ENCODE assay signal across 8 cellular contexts in genomic region chr19:20039203-20039723, GRCh38. TPM values are rescaled to one million over a fixed set of nuclear protein-coding genes. Genes with fewer than 3 reads are reported as not detected.
DNase-seq lines count a peak whose midpoint lies in the region; ATAC-seq and TF ChIP-seq lines count a peak whose summit lies in the region.

ZNF682 (minus strand) TSS chr19:20039505; CDS start chr19:20039345, 160 bp downstream.

- no peaks in the 10 kb centered on the region for H3K9me3 ChIP-seq in CD8-positive, alpha-beta T cell (ENCODE audit: low read length)

- peak within 1 kb of the TSS; percentile 98 for H3K4me3 Mint-ChIP-seq in CD8-positive, alpha-beta T cell
- peak within 1 kb of the TSS; percentile 99 for H3K4me3 Mint-ChIP-seq in neural crest cell
- H3K4me3 Mint-ChIP-seq in stimulated activated naive CD8-positive, alpha-beta T cell treated with anti-CD3 and anti-CD28 coated beads, Interleukin-15, amount 100 ng/mL, for 72 hours: peak within 1 kb of the TSS; percentile 96 to 98

- intact Hi-C loops in CD8-positive, alpha-beta T cell (cut with DNase I, micrococcal nuclease): loop anchor here (1.0 to 10.0 kb wide), 13 partner anchors 13 to 1466 kb away; partner anchors contain the start of genes ZNF486 (in 2 of the 2), ZNF90 (in 2 of the 2), ZNF429 (in 1 of the 2) and ZNF430 (in 1 of the 2)

- peaks cover 2% of the 10 kb centered on the region for H3K27me3 Mint-ChIP-seq in CD8-positive, alpha-beta T cell (ENCODE audit: low read depth)
- peaks cover 7% of the 10 kb centered on the region for H3K27me3 Mint-ChIP-seq in neural crest cell (ENCODE audit: low read depth)
- no peaks in the 10 kb centered on the region for H3K27me3 Mint-ChIP-seq in stimulated activated naive CD8-positive, alpha-beta T cell treated with anti-CD3 and anti-CD28 coated beads, Interleukin-15, amount 100 ng/mL, for 72 hours

- CTCF ChIA-PET in CD8-positive, alpha-beta T cell (lab: Charles Lee): interaction anchor here (1.6 kb wide), 1 partner anchor 36 kb away, joined by 3 read pairs; no protein-coding TSS in a partner anchor
- CTCF ChIA-PET in RWPE1 (lab: Yijun Ruan, JAX): interaction anchor here (0.6 kb wide), 1 partner anchor 1298 kb away, joined by 4 read pairs; no protein-coding TSS in a partner anchor

- peak within 1 kb of the TSS; percentile 72 for H3K4me3 ChIP-seq in CD8-positive, alpha-beta T cell (ENCODE audit: low read depth, low read length)

- H3K27ac ChIP-seq in CD8-positive, alpha-beta T cell (ENCODE audit: low read depth, low read length): peak within 1 kb of the TSS; percentile 68
- H3K27ac ChIP-seq in RWPE1: peak within 1 kb of the TSS; percentile 90

- no peaks in the 10 kb centered on the region for H3K27me3 ChIP-seq in CD8-positive, alpha-beta T cell (ENCODE audit: insufficient read depth, low read length)

- H3K9me3 Mint-ChIP-seq in CD8-positive, alpha-beta T cell: no peaks in the 10 kb centered on the region
- peaks cover 6% of the 10 kb centered on the region for H3K9me3 Mint-ChIP-seq in neural crest cell
- no peaks in the 10 kb centered on the region for H3K9me3 Mint-ChIP-seq in stimulated activated naive CD8-positive, alpha-beta T cell treated with anti-CD3 and anti-CD28 coated beads, Interleukin-15, amount 100 ng/mL, for 72 hours

- DNase-seq in CD8-positive, alpha-beta T cell: peak; percentile 87 to 97 (median 94)
- DNase-seq in HS-5 (ENCODE audit: low read depth) (peak; percentile 87), RWPE1 (ENCODE audit: low spot score) (peak; percentile 98), foreskin melanocyte (peak; percentile 84), neural crest cell (ENCODE audit: low read depth, low spot score) (peak; percentile 96)
- DNase-seq in activated gamma-delta T cell treated with anti-CD3 and anti-CD28 coated beads, Interleukin-2, amount 50 U/mL, for 16 hours (ENCODE audit: low read depth): peak; percentile 91
- peak; percentile 93 to 96 for DNase-seq in stimulated activated naive CD8-positive, alpha-beta T cell treated with anti-CD3 and anti-CD28 coated beads, Interleukin-15, amount 100 ng/mL, for 72 hours

- peak within 1 kb of the TSS; percentile 96 for H3K27ac Mint-ChIP-seq in CD8-positive, alpha-beta T cell
- peak within 1 kb of the TSS; percentile 99 for H3K27ac Mint-ChIP-seq in neural crest cell (ENCODE audit: unreplicated experiment)
- H3K27ac Mint-ChIP-seq in stimulated activated naive CD8-positive, alpha-beta T cell treated with anti-CD3 and anti-CD28 coated beads, Interleukin-15, amount 100 ng/mL, for 72 hours: peak within 1 kb of the TSS; percentile 98 to 99

- no peak for TF ChIP-seq CTCF in CD8-positive, alpha-beta T cell (IDR thresholded peaks at IDR 0.05)
- TF ChIP-seq CTCF in RWPE1 (conservative IDR thresholded peaks at IDR 0.05; ENCODE audit: low read depth): no peak
- no peak for TF ChIP-seq CTCF in neural crest cell (conservative IDR thresholded peaks at IDR 0.05)

- POLR2A ChIA-PET in CD8-positive, alpha-beta T cell (lab: Charles Lee): interaction anchor here (0.8 to 2.8 kb wide), 9 partner anchors 13 to 1103 kb away, joined by 3 to 26 read pairs (median 5); partner anchors contain the start of genes ZNF430, ZNF431, ZNF486 and ZNF506
- POLR2A ChIA-PET in RWPE1 (lab: Yijun Ruan, JAX; ENCODE audit: low non-redundant PET): interaction anchor here (1.3 kb wide), 1 partner anchor 13 kb away, joined by 5 read pairs; no protein-coding TSS in a partner anchor

- peak; percentile 99 for ATAC-seq in CD8-positive, alpha-beta T cell
- ATAC-seq in GM19468 (IDR thresholded peaks at IDR 0.05; ENCODE audit: extremely low read depth, unreplicated experiment): peak; percentile 83
- peak; percentile 99 for ATAC-seq in stimulated activated naive CD8-positive, alpha-beta T cell treated with anti-CD3 and anti-CD28 coated beads, Interleukin-15, amount 100 ng/mL, for 72 hours

- H3K4me1 Mint-ChIP-seq in CD8-positive, alpha-beta T cell (ENCODE audit: low read depth): peaks cover 20% of the 10 kb centered on the region
- H3K4me1 Mint-ChIP-seq in neural crest cell: peaks cover 24% of the 10 kb centered on the region
- H3K4me1 Mint-ChIP-seq in stimulated activated naive CD8-positive, alpha-beta T cell treated with anti-CD3 and anti-CD28 coated beads, Interleukin-15, amount 100 ng/mL, for 72 hours: peaks cover 18% of the 10 kb centered on the region

- H3K4me1 ChIP-seq in CD8-positive, alpha-beta T cell (ENCODE audit: insufficient read depth, low read length): peaks cover 13% of the 10 kb centered on the region

- H3K36me3 Mint-ChIP-seq in CD8-positive, alpha-beta T cell: peaks cover 7% of the 10 kb centered on the region
- H3K36me3 Mint-ChIP-seq in neural crest cell (ENCODE audit: low read depth): peaks cover 7% of the 10 kb centered on the region

- no peaks in the 10 kb centered on the region for H3K36me3 ChIP-seq in CD8-positive, alpha-beta T cell (ENCODE audit: insufficient read depth, low read length)

RNA-seq across cellular contexts. Expression of gene ZNF682, which starts in this region (rescaled TPM):
- 10 to 100 TPM; 13.3 to 16.0 TPM for total RNA-seq in CD8-positive, alpha-beta T cell
- total RNA-seq in neural crest cell: 25.1 and 26.3 TPM in 2 replicates

Comparison
In these comparisons a context has a peak if more than half of its experiments do, and no peak if none do; other contexts are left out.
1. Peak in every context shown above with its lines: DNase-seq, ATAC-seq, H3K4me3 ChIP-seq and H3K27ac ChIP-seq.